11 cellular contexts compared by ENCODE assay signal in genomic region chr16:67157892-67158635, GRCh38. TPM values are rescaled to one million over a fixed set of nuclear protein-coding genes. Genes with fewer than 3 reads are reported as not detected.
DNase-seq lines count a peak whose midpoint lies in the region; ATAC-seq, FAIRE-seq and TF ChIP-seq lines count a peak whose summit lies in the region.
"Had no signal": no experiment of that assay in that cellular context is flagged by ENCODE, and none has a peak within 500 bp of the region (broad histone marks: within the 10 kb centered on the region; RNA-seq: fewer than 3 reads in every experiment).

No MANE protein-coding gene starts in this region.

- no peaks in the 10 kb centered on the region for H3K27me3 Mint-ChIP-seq in activated CD4-positive, alpha-beta T cell treated with anti-CD3 and anti-CD28 coated beads, Interleukin-2, amount 10 ng/mL, durations not matched to agents 24 days and 14 days

- H3K36me3 ChIP-seq in OCI-LY3 (replicated peaks; ENCODE audit: low read depth, low read length) (peaks cover 12% of the 10 kb centered on the region), colonic mucosa (no peaks in the 10 kb centered on the region), small intestine (ENCODE audit: control insufficient read depth in 2 of 2, insufficient read depth in 2 of 2, low read length in 2 of 2) (no peaks in the 10 kb centered on the region), upper lobe of right lung (no peaks in the 10 kb centered on the region)
- H3K36me3 ChIP-seq: brain microvascular endothelial cell had no signal

- intact Hi-C loops in activated CD4-positive, alpha-beta T cell treated with anti-CD3 and anti-CD28 coated beads, Interleukin-2, amount 10 ng/mL, durations not matched to agents 24 days and 14 days (cut with micrococcal nuclease) = loop anchor here (5.0 kb wide), 2 partner anchors 51 to 211 kb away; partner anchors contain the start of gene PHAF1
- intact Hi-C loops in colonic mucosa (cut with DNase I) = loop anchor here (5.0 kb wide), 2 partner anchors 141 to 181 kb away; no protein-coding TSS in a partner anchor
- intact Hi-C loops in dorsolateral prefrontal cortex (cut with DNase I) = loop anchor here (2.0 to 5.0 kb wide), 5 partner anchors 49 to 211 kb away; partner anchors contain the start of gene PHAF1 (in 2 of the 2)
- intact Hi-C loops in upper lobe of right lung (cut with DNase I) = loop anchor here (10.0 kb wide), 1 partner anchor 183 kb away; no protein-coding TSS in a partner anchor

- peak overlapping the region; percentile 99 for H3K4me2 ChIP-seq in OCI-LY3 (ENCODE audit: low read length)

- 61 to 64% (median 62%) methylated on average over 7 of the region's 7 CpGs for WGBS in small intestine, 3 donors

- H3K9ac ChIP-seq in OCI-LY3 (ENCODE audit: low read length) (peak overlapping the region; percentile 91), colonic mucosa (ENCODE audit: low read depth in 2 of 2, low read length in 2 of 2) (peak overlapping the region; percentile 30 to 96)

- H3K27me3 ChIP-seq in OCI-LY3 (ENCODE audit: low read depth, low read length) (no peaks in the 10 kb centered on the region), colonic mucosa (peaks cover 3% of the 10 kb centered on the region), small intestine (ENCODE audit: control insufficient read depth in 2 of 2, insufficient read depth in 2 of 2, low read length in 2 of 2) (no peaks in the 10 kb centered on the region), dorsolateral prefrontal cortex (peaks cover 0 to 11% (median 0%) of the 10 kb centered on the region in 45 donors), upper lobe of right lung (peaks cover 4% of the 10 kb centered on the region)

- H3K27ac Mint-ChIP-seq in activated CD4-positive, alpha-beta T cell treated with anti-CD3 and anti-CD28 coated beads, Interleukin-2, amount 10 ng/mL, durations not matched to agents 24 days and 14 days = peak overlapping the region; percentile 97

- H4K20me1 ChIP-seq in OCI-LY3 (ENCODE audit: insufficient read depth, low read length) = no peaks in the 10 kb centered on the region

- no peak for ATAC-seq in upper lobe of right lung
- ATAC-seq: Right ventricle myocardium inferior had no signal

- peaks cover 40% of the 10 kb centered on the region for H3K36me3 Mint-ChIP-seq in activated CD4-positive, alpha-beta T cell treated with anti-CD3 and anti-CD28 coated beads, Interleukin-2, amount 10 ng/mL, durations not matched to agents 24 days and 14 days (ENCODE audit: low read depth)

- peak; percentile 79 for DNase-seq in activated CD4-positive, alpha-beta T cell treated with anti-CD3 and anti-CD28 coated beads, Interleukin-2, amount 10 ng/mL, durations not matched to agents 24 days and 14 days
- no peak for DNase-seq in activated CD4-positive, alpha-beta T cell treated with anti-CD3 and anti-CD28 coated beads, Interleukin-2, amount 50 U/mL, for 48 hours
- DNase-seq in colonic mucosa (no peak), small intestine (peak; percentile 37), dorsolateral prefrontal cortex (no peak), upper lobe of right lung (no peak), NCI-H1092 (lab: John Stamatoyannopoulos, UW) (no peak)
- DNase-seq: brain microvascular endothelial cell, NCI-H2029 had no signal

- H3K27ac ChIP-seq in OCI-LY3 (ENCODE audit: low read length) (peak overlapping the region; percentile 86), colonic mucosa (peak overlapping the region; percentile 96), small intestine (ENCODE audit: low read depth in 1 of 2, low read length in 1 of 2) (peak overlapping the region in 1 of 2 donors; percentile 55), dorsolateral prefrontal cortex (no peak overlapping the region), upper lobe of right lung (no peak overlapping the region)
- H3K27ac ChIP-seq: brain microvascular endothelial cell had no signal

- no peak for FAIRE-seq in small intestine (lab: Jason Lieb, UNC)

- peak overlapping the region; percentile 87 for H3K4me3 ChIP-seq in OCI-LY3 (ENCODE audit: low read length)
- H3K4me3 ChIP-seq in colonic mucosa = no peak overlapping the region
- no peak overlapping the region for H3K4me3 ChIP-seq in small intestine (ENCODE audit: low read depth in 1 of 2, low read length in 2 of 2)
- H3K4me3 ChIP-seq in dorsolateral prefrontal cortex = no peak overlapping the region
- no peak overlapping the region for H3K4me3 ChIP-seq in upper lobe of right lung

- no peak overlapping the region for H2AFZ ChIP-seq in OCI-LY3 (ENCODE audit: low read depth, low read length)

- H3K9me3 ChIP-seq in OCI-LY3 (ENCODE audit: insufficient read depth, low read length) = no peaks in the 10 kb centered on the region
- H3K9me3 ChIP-seq in colonic mucosa = no peaks in the 10 kb centered on the region
- no peaks in the 10 kb centered on the region for H3K9me3 ChIP-seq in small intestine (ENCODE audit: control insufficient read depth, low read depth)
- H3K9me3 ChIP-seq in upper lobe of right lung = no peaks in the 10 kb centered on the region

- H3K79me2 ChIP-seq in OCI-LY3 (ENCODE audit: low read length) = peaks cover 14% of the 10 kb centered on the region

- H3K9me3 Mint-ChIP-seq in activated CD4-positive, alpha-beta T cell treated with anti-CD3 and anti-CD28 coated beads, Interleukin-2, amount 10 ng/mL, durations not matched to agents 24 days and 14 days = no peaks in the 10 kb centered on the region

- peak overlapping the region; percentile 92 for H3K4me3 Mint-ChIP-seq in activated CD4-positive, alpha-beta T cell treated with anti-CD3 and anti-CD28 coated beads, Interleukin-2, amount 10 ng/mL, durations not matched to agents 24 days and 14 days

- H3K4me1 ChIP-seq in OCI-LY3 (ENCODE audit: low read length) = peaks cover 20% of the 10 kb centered on the region
- peaks cover 24% of the 10 kb centered on the region for H3K4me1 ChIP-seq in colonic mucosa
- peaks cover 4 to 6% of the 10 kb centered on the region in 2 donors for H3K4me1 ChIP-seq in small intestine (ENCODE audit: control insufficient read depth in 2 of 2, insufficient read depth in 1 of 2, low read depth in 1 of 2, low read length in 1 of 2)
- peaks cover 26% of the 10 kb centered on the region for H3K4me1 ChIP-seq in upper lobe of right lung

- no peak for TF ChIP-seq CTCF in OCI-LY3 (IDR thresholded peaks at IDR 0.05; ENCODE audit: low read depth, low read length)
- TF ChIP-seq CTCF in colonic mucosa (IDR thresholded peaks at IDR 0.05) = no peak
- no peak for TF ChIP-seq CTCF in dorsolateral prefrontal cortex (IDR thresholded peaks at IDR 0.05 in 54 of 56, conservative IDR thresholded peaks at IDR 0.05 in 2 of 56; ENCODE audit: low read depth in 1 of 56, partially characterized antibody in 56 of 56)
- TF ChIP-seq CTCF in upper lobe of right lung (IDR thresholded peaks at IDR 0.05) = no peak

- H3K4me1 Mint-ChIP-seq in activated CD4-positive, alpha-beta T cell treated with anti-CD3 and anti-CD28 coated beads, Interleukin-2, amount 10 ng/mL, durations not matched to agents 24 days and 14 days = peaks cover 57% of the 10 kb centered on the region

RNA-seq across cellular contexts. Expression of gene TRADD, which starts 1.6 kb away (rescaled TPM):
- total RNA-seq in activated CD4-positive, alpha-beta T cell treated with anti-CD3 and anti-CD28 coated beads, Interleukin-2, amount 10 ng/mL, durations not matched to agents 24 days and 14 days = 28.9 and 30.1 TPM in 2 replicates
- total RNA-seq in colonic mucosa = 10 to 100 TPM; 27.5 to 37.1 TPM
- polyA plus RNA-seq in small intestine = 10 to 100 TPM; 18.8 to 37.8 (median 28.4) TPM
- total RNA-seq in dorsolateral prefrontal cortex = 10 to 100 TPM in 84 of 120 experiments, 1 to 10 TPM in 36; 5.6 to 19.5 (median 11.5) TPM
- 24.1 TPM for total RNA-seq in upper lobe of right lung

RNA-seq across cellular contexts. Expression of gene FBXL8, which starts 1.7 kb away (rescaled TPM):
- 25.1 and 30.0 TPM in 2 replicates for total RNA-seq in activated CD4-positive, alpha-beta T cell treated with anti-CD3 and anti-CD28 coated beads, Interleukin-2, amount 10 ng/mL, durations not matched to agents 24 days and 14 days
- total RNA-seq in colonic mucosa (10 to 100 TPM; 12.0 to 27.1 TPM), dorsolateral prefrontal cortex (10 to 100 TPM in 61 of 120 experiments, 1 to 10 TPM in 59; 3.8 to 25.4 (median 10.2) TPM), upper lobe of right lung (34.1 TPM)
- polyA plus RNA-seq in small intestine = 10 to 100 TPM in 1 of 3 donors, 1 to 10 TPM in 2; 5.8 to 13.1 (median 7.6) TPM

RNA-seq across cellular contexts. Expression of gene HSF4, which starts 6.5 kb away (rescaled TPM):
- total RNA-seq in activated CD4-positive, alpha-beta T cell treated with anti-CD3 and anti-CD28 coated beads, Interleukin-2, amount 10 ng/mL, durations not matched to agents 24 days and 14 days = 48.5 and 54.0 TPM in 2 replicates
- total RNA-seq in colonic mucosa (10 to 100 TPM; 23.6 TPM), dorsolateral prefrontal cortex (100 to 1,000 TPM in 95 of 120 experiments, 10 to 100 TPM in 25; 73.3 to 206 (median 120) TPM), upper lobe of right lung (87.8 TPM)
- 10 to 100 TPM in 1 of 3 donors, 1 to 10 TPM in 2; 4.6 to 15.1 (median 6.3) TPM for polyA plus RNA-seq in small intestine

RNA-seq across cellular contexts. Expression of gene B3GNT9, which starts 7.3 kb away (rescaled TPM):
- total RNA-seq in activated CD4-positive, alpha-beta T cell treated with anti-CD3 and anti-CD28 coated beads, Interleukin-2, amount 10 ng/mL, durations not matched to agents 24 days and 14 days = 5.5 and 5.6 TPM in 2 replicates
- total RNA-seq in colonic mucosa (1 to 10 TPM; 4.4 to 4.9 TPM), dorsolateral prefrontal cortex (10 to 100 TPM in 75 of 120 experiments, 1 to 10 TPM in 45; 4.8 to 23.7 (median 10.6) TPM), upper lobe of right lung (19.3 TPM)
- 1 to 10 TPM in 2 of 3 donors, under 1 TPM in 1; 0.89 to 4.9 (median 1.6) TPM for polyA plus RNA-seq in small intestine

RNA-seq across cellular contexts. Expression of gene NOL3, which starts 12.3 kb away (rescaled TPM):
- total RNA-seq in activated CD4-positive, alpha-beta T cell treated with anti-CD3 and anti-CD28 coated beads, Interleukin-2, amount 10 ng/mL, durations not matched to agents 24 days and 14 days = 31.0 and 36.7 TPM in 2 replicates
- 10 to 100 TPM; 26.2 to 31.0 TPM for total RNA-seq in colonic mucosa
- 10 to 100 TPM in 2 of 3 donors, 1 to 10 TPM in 1; 8.7 to 17.1 (median 10.3) TPM for polyA plus RNA-seq in small intestine
- total RNA-seq in dorsolateral prefrontal cortex = 10 to 100 TPM; 23.0 to 67.7 (median 36.8) TPM
- 59.7 TPM for total RNA-seq in upper lobe of right lung

Comparison
In these comparisons a context has a peak if more than half of its experiments do, and no peak if none do; other contexts are left out.
1. DNase-seq: peak in activated CD4-positive, alpha-beta T cell treated with anti-CD3 and anti-CD28 coated beads, Interleukin-2, amount 10 ng/mL, durations not matched to agents 24 days and 14 days (single experiment) and small intestine (single experiment); none in activated CD4-positive, alpha-beta T cell treated with anti-CD3 and anti-CD28 coated beads, Interleukin-2, amount 50 U/mL, for 48 hours (0 of 2), colonic mucosa (single experiment), dorsolateral prefrontal cortex (0 of 10), upper lobe of right lung (single experiment) and NCI-H1092 (single experiment).
2. H3K27ac ChIP-seq: peak in OCI-LY3 (single experiment) and colonic mucosa (single experiment); none in dorsolateral prefrontal cortex (0 of 59) and upper lobe of right lung (single experiment).